In the genomic region with DNA sequence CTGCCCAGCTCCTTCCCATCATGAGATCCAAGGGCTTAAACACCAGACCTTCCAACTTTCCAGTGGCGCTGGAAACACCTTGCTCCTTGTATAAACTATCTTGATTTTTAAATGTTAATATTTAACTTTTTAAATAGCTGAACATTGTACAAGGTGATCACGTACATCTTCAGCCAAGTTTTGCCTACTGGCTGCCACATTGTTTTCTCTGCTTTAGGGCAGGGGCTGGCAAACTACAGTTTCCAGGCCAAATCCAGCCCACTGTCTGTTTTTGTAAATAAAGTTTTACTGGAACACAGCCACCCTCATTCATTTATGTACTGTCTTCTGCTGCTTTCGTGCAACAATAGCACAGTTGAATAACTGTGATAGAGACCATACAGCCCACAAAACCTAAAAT, we compare ENCODE assay signal across 25 cellular contexts.
"Had no signal": no experiment of that assay in that cellular context is flagged by ENCODE, and none has a peak within 500 bp of the region (broad histone marks: within the 10 kb centered on the region; RNA-seq: fewer than 3 reads in every experiment).

No MANE protein-coding gene starts in this region.

- DNase-seq: activated B cell treated with CpG ODN at 0.5 μM for 24 hours; activated CD4-positive, alpha-beta memory T cell treated with anti-CD3 and anti-CD28 coated beads, Interleukin-2, amount 10 ng/mL, durations not matched to agents 7 days and 5 days; activated CD4-positive, alpha-beta T cell treated with anti-CD3 and anti-CD28 coated beads for 48 hours; activated effector memory CD4-positive, alpha-beta T cell treated with Interleukin-2 at 50 U/mL for 16 hours; activated gamma-delta T cell treated with Interleukin-2 at 50 U/mL for 16 hours; activated naive CD4-positive, alpha-beta T cell treated with anti-CD3 and anti-CD28 coated beads, Interleukin-2, amount 50 U/mL, for 16 hours; activated naive CD4-positive, alpha-beta T cell treated with Interleukin-2 at 50 U/mL for 16 hours; activated T-cell treated with anti-CD3 and anti-CD28 coated beads, Interleukin-2, amount 50 U/mL, for 4 hours; amniotic stem cell; aorta; dorsolateral prefrontal cortex; effector memory CD8-positive, alpha-beta T cell; erythroblast; esophagus squamous epithelium; foreskin melanocyte; heart right ventricle; T-helper 1 cell; T-helper 17 cell; T1000; WERI-Rb-1 had no signal

- H3K27ac ChIP-seq: coronary artery, dorsolateral prefrontal cortex, esophagus squamous epithelium, gastroesophageal sphincter, heart right ventricle, WERI-Rb-1 had no signal

- H3K36me3 ChIP-seq: esophagus squamous epithelium, gastroesophageal sphincter, heart right ventricle, WERI-Rb-1 had no signal

- FAIRE-seq: bronchial epithelial cell had no signal

- H3K27me3 ChIP-seq: dorsolateral prefrontal cortex, esophagus squamous epithelium, gastroesophageal sphincter, heart right ventricle had no signal

- ATAC-seq: activated CD4-positive, CD25-positive, alpha-beta regulatory T cell treated with anti-CD3 and anti-CD28 coated beads, Interleukin-2, amount 50 U/mL, for 24 hours; activated T-cell treated with anti-CD3 and anti-CD28 coated beads, Interleukin-2, amount 50 U/mL, for 4 hours; activated T-helper 17 cell treated with anti-CD3 and anti-CD28 coated beads, Interleukin-2, amount 50 U/mL, for 72 hours; effector memory CD8-positive, alpha-beta T cell; gastroesophageal sphincter; heart right ventricle; T-helper 17 cell had no signal

- H3K4me3 ChIP-seq: coronary artery, dorsolateral prefrontal cortex, esophagus squamous epithelium, gastroesophageal sphincter, heart right ventricle had no signal

- H3K4me1 ChIP-seq: heart right ventricle had no signal

- H3K9me3 ChIP-seq: esophagus squamous epithelium had no signal
